In the genomic region with DNA sequence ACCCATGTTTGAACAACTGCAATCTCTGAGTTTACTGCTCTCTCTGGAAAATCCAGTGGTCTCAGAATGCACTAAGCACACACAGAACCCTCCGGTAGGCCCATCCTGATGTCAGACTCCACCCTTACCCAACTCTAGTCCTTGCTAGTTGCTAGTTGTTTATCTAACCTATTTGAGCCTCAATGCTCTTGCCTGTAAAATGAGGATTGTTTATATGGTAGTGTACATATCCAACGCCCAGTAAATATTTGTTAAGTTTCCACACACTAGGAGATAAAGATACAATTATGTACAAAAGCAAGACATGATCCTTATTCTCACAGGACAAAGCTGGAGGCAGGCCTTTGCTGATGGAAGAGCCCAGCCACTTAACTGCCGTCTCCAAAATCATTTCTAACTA, we compare ENCODE assay signal across 18 cellular contexts.
DNase-seq lines count a peak whose midpoint lies in the region; ATAC-seq and TF ChIP-seq lines count a peak whose summit lies in the region.
"Had no signal": no experiment of that assay in that cellular context is flagged by ENCODE, and none has a peak within 500 bp of the region (broad histone marks: within the 10 kb centered on the region; RNA-seq: fewer than 3 reads in every experiment).

No MANE protein-coding gene starts in this region.

- no peak overlapping the region for H3K4me2 ChIP-seq in osteoblast (ENCODE audit: insufficient read depth, low read length)

- ATAC-seq in left colon, result peak; percentile 48
- ATAC-seq: GM12878, HCT116, HepG2 had no signal

- H3K9me3 ChIP-seq in osteoblast (ENCODE audit: low read depth, low read length), result no peaks in the 10 kb centered on the region
- H3K9me3 ChIP-seq: BE2C, Caco-2 had no signal

- no peaks in the 10 kb centered on the region for H3K36me3 ChIP-seq in osteoblast (ENCODE audit: insufficient read depth, low read length)
- H3K36me3 ChIP-seq: BE2C had no signal

- no peaks in the 10 kb centered on the region for H3K27me3 ChIP-seq in osteoblast (ENCODE audit: insufficient read depth, low read length)
- H3K27me3 ChIP-seq: BE2C had no signal

- H4K20me1 ChIP-seq in osteoblast (ENCODE audit: insufficient read depth, low read length), result no peaks in the 10 kb centered on the region

- no peak overlapping the region for H2AFZ ChIP-seq in osteoblast (ENCODE audit: low read length)

- no peak for TF ChIP-seq CTCF in C4-2B (conservative IDR thresholded peaks at IDR 0.05)
- TF ChIP-seq CTCF in LNCaP clone FGC (IDR thresholded peaks at IDR 0.05; ENCODE audit: control insufficient read depth, extremely low read depth, insufficient read depth), result no peak
- TF ChIP-seq CTCF in osteoblast (IDR thresholded peaks at IDR 0.05; ENCODE audit: extremely low read depth, low read depth, low read length), result no peak

- peaks cover 17% of the 10 kb centered on the region for H3K79me2 ChIP-seq in osteoblast (ENCODE audit: insufficient read depth, low read length)

- DNase-seq in LNCaP clone FGC (ENCODE audit: low read depth) (peak; percentile 89), left colon (no peak), GM03348 (ENCODE audit: low spot score) (no peak), DMS153 treated with DMSO at 0.1 percent for 48 hours (lab: John Stamatoyannopoulos, UW; ENCODE audit: unreplicated experiment) (no peak), osteoblast (ENCODE audit: insufficient read length, low spot score, missing footprints) (no peak)
- DNase-seq: ACHN; BE2C; Caco-2; CD4-positive, alpha-beta T cell; DMS79; GF-D8; GOT3; H7; HFFc6 had no signal

- H3K4me3 ChIP-seq in LNCaP clone FGC (ENCODE audit: low read depth, low read length) (no peak overlapping the region), osteoblast (ENCODE audit: insufficient read depth, low read length) (no peak overlapping the region)
- H3K4me3 ChIP-seq: GM12878 had no signal

- intact Hi-C loops in left colon (cut with DNase I, micrococcal nuclease), result no loop called here

- peaks cover 40% of the 10 kb centered on the region for H3K4me1 ChIP-seq in osteoblast (ENCODE audit: insufficient read depth, low read length)
- H3K4me1 ChIP-seq: Caco-2 had no signal

- H3K27ac ChIP-seq in C4-2B (peak overlapping the region; percentile 61; the same call in 1 of the 2 replicates), osteoblast (ENCODE audit: low read depth, low read length) (no peak overlapping the region)
